In the genomic region with DNA sequence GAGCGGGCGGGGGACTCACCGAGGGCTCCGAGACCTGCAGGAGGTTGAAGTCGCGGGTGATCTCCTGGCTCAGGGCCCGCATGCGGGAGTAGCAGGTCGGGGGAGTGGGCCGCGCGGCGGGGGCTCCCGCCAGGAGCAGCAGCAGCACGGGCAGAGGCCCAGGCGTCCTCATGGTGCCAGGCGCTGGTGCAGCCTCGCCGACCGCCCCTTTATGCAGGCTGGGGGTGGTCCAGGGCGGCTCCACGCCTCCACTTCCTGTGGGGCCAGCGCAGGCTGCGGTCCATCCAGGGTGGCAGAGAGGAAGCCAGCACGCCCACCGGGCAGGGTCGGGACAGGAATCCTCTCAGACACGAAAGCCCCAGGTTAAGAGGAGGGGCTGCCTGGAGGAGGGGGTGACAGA, we compare ENCODE assay signal across 12 cellular contexts. TPM values are rescaled to one million over a fixed set of nuclear protein-coding genes. Genes with fewer than 3 reads are reported as not detected.
A peak's percentile ranks its signal among the peaks of the same experiment; 100 is the strongest.
DNase-seq lines count a peak whose midpoint lies in the region; ATAC-seq and TF ChIP-seq lines count a peak whose summit lies in the region.
"Had no signal": no experiment of that assay in that cellular context is flagged by ENCODE, and none has a peak within 500 bp of the region (broad histone marks: within the 10 kb centered on the region; RNA-seq: fewer than 3 reads in every experiment).

A gene with protein sequence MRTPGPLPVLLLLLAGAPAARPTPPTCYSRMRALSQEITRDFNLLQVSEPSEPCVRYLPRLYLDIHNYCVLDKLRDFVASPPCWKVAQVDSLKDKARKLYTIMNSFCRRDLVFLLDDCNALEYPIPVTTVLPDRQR (minus strand): TSS at position 185 of the 400 bp plus-strand sequence. CDS start 13 bp downstream, at position 172.

- peaks cover 2 to 7% of the 10 kb centered on the region in 2 donors for H3K4me1 Mint-ChIP-seq in stimulated activated naive B cell treated with anti-CD40 and anti-IgM and Interleukin-4, amounts not matched to agents 10 μg/mL and 1 μg/mL and 100 μg/mL, for 72 hours
- H3K4me1 Mint-ChIP-seq: activated CD4-positive, alpha-beta T cell treated with anti-CD3 and anti-CD28 coated beads, Interleukin-2, amount 10 ng/mL, durations not matched to agents 24 days and 14 days had no signal

- H3K4me1 ChIP-seq in HUES64 (ENCODE audit: insufficient read depth, low read length) = peaks cover 8% of the 10 kb centered on the region; the same call in 1 of the 2 replicates
- H3K4me1 ChIP-seq in PC-9 (replicated peaks; ENCODE audit: insufficient read depth) = no peaks in the 10 kb centered on the region
- H3K4me1 ChIP-seq: adrenal gland, pancreas had no signal

- H3K79me2 ChIP-seq in PC-9 (ENCODE audit: low read depth) = no peaks in the 10 kb centered on the region

- CTCF ChIA-PET in PC-9 (lab: Charles Lee) = no interaction called here

- no peak within 1 kb of the TSS for H3K4me2 ChIP-seq in PC-9

- peak within 1 kb of the TSS; percentile 23 for H3K4me3 ChIP-seq in HUES64 (ENCODE audit: low read length)
- H3K4me3 ChIP-seq in astrocyte of the spinal cord (ENCODE audit: low read depth, low read length) = peak within 1 kb of the TSS; percentile 19
- H3K4me3 ChIP-seq in iPS-18c (ENCODE audit: insufficient read depth, low read depth, low read length) = peak within 1 kb of the TSS; percentile 22; the same call in 1 of the 2 replicates
- no peak within 1 kb of the TSS for H3K4me3 ChIP-seq in PC-9
- H3K4me3 ChIP-seq: pancreas had no signal

- no peak within 1 kb of the TSS for H2AFZ ChIP-seq in PC-9

- WGBS in HUES64 = 51% methylated on average over 28 of the region's 28 CpGs

- no TSS peak for BruUV-seq in PC-9 (replicated peaks; lab: Mats Ljungman, UMichigan)

- in situ Hi-C loops in astrocyte of the spinal cord (cut with HindIII; ENCODE audit: low sequenced_read_pairs) = no loop called here

- no peaks in the 10 kb centered on the region for H3K36me3 Mint-ChIP-seq in stimulated activated naive B cell treated with anti-CD40 and anti-IgM and Interleukin-4, amounts not matched to agents 10 μg/mL and 1 μg/mL and 100 μg/mL, for 72 hours

- no peaks in the 10 kb centered on the region for H3F3A ChIP-seq in PC-9 (ENCODE audit: insufficient read depth, low read depth)

- H4K20me1 ChIP-seq in PC-9 (ENCODE audit: insufficient read depth) = no peaks in the 10 kb centered on the region

- peaks cover 4% of the 10 kb centered on the region in 2 donors for H3K9me3 Mint-ChIP-seq in stimulated activated naive B cell treated with anti-CD40 and anti-IgM and Interleukin-4, amounts not matched to agents 10 μg/mL and 1 μg/mL and 100 μg/mL, for 72 hours
- H3K9me3 Mint-ChIP-seq: activated CD4-positive, alpha-beta T cell treated with anti-CD3 and anti-CD28 coated beads, Interleukin-2, amount 10 ng/mL, durations not matched to agents 24 days and 14 days had no signal

- ATAC-seq in stimulated activated naive B cell treated with anti-CD40 and anti-IgM and Interleukin-4, amounts not matched to agents 10 μg/mL and 1 μg/mL and 100 μg/mL, for 72 hours (replicated peaks) = peak; percentile 16 to 44
- ATAC-seq: Panc1, pancreas had no signal

- no peak within 1 kb of the TSS for H3K9ac ChIP-seq in HUES64 (ENCODE audit: low read depth, low read length)

- H3K27ac ChIP-seq in HUES64 (ENCODE audit: low read depth, low read length) (no peak within 1 kb of the TSS), PC-9 (no peak within 1 kb of the TSS)
- H3K27ac ChIP-seq: adrenal gland, pancreas had no signal

- intact Hi-C loops in PC-9 (cut with micrococcal nuclease; ENCODE audit: unreplicated experiment) = no loop called here

- POLR2A ChIA-PET in PC-9 (lab: Charles Lee; ENCODE audit: unreplicated experiment) = no interaction called here

- H3K9me3 ChIP-seq in HUES64 (ENCODE audit: insufficient read depth, low read depth, low read length) (no peaks in the 10 kb centered on the region), iPS-18c (ENCODE audit: control insufficient read depth, insufficient read depth, low read length) (no peaks in the 10 kb centered on the region), PC-9 (ENCODE audit: insufficient read depth, low read depth) (no peaks in the 10 kb centered on the region)
- H3K9me3 ChIP-seq: adrenal gland, pancreas had no signal

- DNase-seq in astrocyte of the spinal cord (ENCODE audit: low read depth, low spot score) = no peak
- no peak for DNase-seq in stimulated activated naive B cell treated with anti-CD40 and anti-IgM and Interleukin-4, amounts not matched to agents 10 μg/mL and 1 μg/mL and 100 μg/mL, for 72 hours
- DNase-seq in SHP77 treated with DMSO at 0.1 percent for 48 hours (lab: John Stamatoyannopoulos, UW) = no peak
- no peak for DNase-seq in HuH-7.5 (ENCODE audit: low spot score)
- no peak for DNase-seq in PC-9
- DNase-seq in stimulated activated CD4-positive, alpha-beta T cell treated with anti-CD3 and anti-CD28 coated beads, Interleukin-2, amount 100 ng/mL, for 48 hours = no peak
- DNase-seq: activated CD4-positive, alpha-beta T cell treated with anti-CD3 and anti-CD28 coated beads, Interleukin-2, amount 10 ng/mL, durations not matched to agents 24 days and 14 days; adrenal gland had no signal

- H3K36me3 ChIP-seq in HUES64 (ENCODE audit: insufficient read depth, low read length) = no peaks in the 10 kb centered on the region
- no peaks in the 10 kb centered on the region for H3K36me3 ChIP-seq in PC-9 (ENCODE audit: low read depth)
- H3K36me3 ChIP-seq: adrenal gland, pancreas had no signal

- TF ChIP-seq CTCF in astrocyte of the spinal cord (IDR thresholded peaks at IDR 0.05; ENCODE audit: low read depth, low read length) (no peak), PC-9 (conservative IDR thresholded peaks at IDR 0.05) (no peak)

- no peak within 1 kb of the TSS for H3K27ac Mint-ChIP-seq in stimulated activated naive B cell treated with anti-CD40 and anti-IgM and Interleukin-4, amounts not matched to agents 10 μg/mL and 1 μg/mL and 100 μg/mL, for 72 hours
- H3K27ac Mint-ChIP-seq: activated CD4-positive, alpha-beta T cell treated with anti-CD3 and anti-CD28 coated beads, Interleukin-2, amount 10 ng/mL, durations not matched to agents 24 days and 14 days had no signal

- peak within 1 kb of the TSS; percentile 31 to 36 for H3K4me3 Mint-ChIP-seq in stimulated activated naive B cell treated with anti-CD40 and anti-IgM and Interleukin-4, amounts not matched to agents 10 μg/mL and 1 μg/mL and 100 μg/mL, for 72 hours
- H3K4me3 Mint-ChIP-seq: activated CD4-positive, alpha-beta T cell treated with anti-CD3 and anti-CD28 coated beads, Interleukin-2, amount 10 ng/mL, durations not matched to agents 24 days and 14 days had no signal

- peaks cover 30% of the 10 kb centered on the region in 2 donors for H3K27me3 Mint-ChIP-seq in stimulated activated naive B cell treated with anti-CD40 and anti-IgM and Interleukin-4, amounts not matched to agents 10 μg/mL and 1 μg/mL and 100 μg/mL, for 72 hours

- H3K27me3 ChIP-seq in HUES64 (ENCODE audit: insufficient read depth, low read length) (no peaks in the 10 kb centered on the region), PC-9 (ENCODE audit: insufficient read depth, low read depth) (peaks cover 81% of the 10 kb centered on the region)

- H3K9me2 ChIP-seq in PC-9 (ENCODE audit: insufficient read depth) = no peaks in the 10 kb centered on the region

RNA-seq across cellular contexts. Expression of the gene that starts here (rescaled TPM):
- 0.70 TPM for polyA plus RNA-seq in HUES64 (2013, experiment 1 of 2)
- 1.5 TPM for polyA plus RNA-seq in HUES64 (2013, experiment 2 of 2)
- total RNA-seq in PC-9 (2021) = not detected in 2 replicates
- total RNA-seq: activated CD4-positive, alpha-beta T cell treated with anti-CD3 and anti-CD28 coated beads, Interleukin-2, amount 10 ng/mL, durations not matched to agents 24 days and 14 days had no signal
